ENCODE assay signal across 38 cellular contexts in the genomic region with DNA sequence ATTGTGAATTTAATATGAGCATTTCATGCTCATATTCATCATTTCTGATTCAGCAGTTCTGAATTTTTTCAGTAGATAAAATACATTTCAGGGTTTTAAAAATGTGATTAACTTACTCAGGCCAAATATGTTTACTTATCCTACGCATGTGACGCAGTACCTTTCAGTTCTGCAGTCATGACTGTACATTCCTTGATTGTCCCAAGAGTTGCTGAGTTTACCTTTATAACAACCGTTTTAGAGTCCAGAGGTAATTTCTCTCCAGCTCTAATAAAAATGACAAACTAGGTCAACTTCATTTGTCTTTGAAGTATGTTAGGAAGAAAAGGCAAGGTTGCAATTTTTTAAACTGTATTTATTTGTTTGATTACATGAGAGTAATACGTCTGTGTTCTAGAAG.
"Had no signal": no experiment of that assay in that cellular context is flagged by ENCODE, and none has a peak within 500 bp of the region (broad histone marks: within the 10 kb centered on the region; RNA-seq: fewer than 3 reads in every experiment).

No MANE protein-coding gene starts in this region.

- FAIRE-seq: astrocyte, TTC549 had no signal

- H3K27ac Mint-ChIP-seq: activated B cell treated with CpG ODN at 0.5 μM for 24 hours; activated CD4-positive, alpha-beta memory T cell treated with anti-CD3 and anti-CD28 coated beads for 36 hours; activated CD4-positive, alpha-beta T cell treated with anti-CD3 and anti-CD28 coated beads, Interleukin-2, amount 10 ng/mL, durations not matched to agents 24 days and 14 days; activated CD8-positive, alpha-beta T cell treated with anti-CD3 and anti-CD28 coated beads for 36 hours; activated naive CD4-positive, alpha-beta T cell treated with anti-CD3 and anti-CD28 coated beads for 36 hours; activated naive CD4-positive, alpha-beta T cell treated with anti-CD3 and anti-CD28 coated beads, Interleukin-2, amount 50 U/mL, for 24 hours; activated naive CD8-positive, alpha-beta T cell; activated naive CD8-positive, alpha-beta T cell treated with anti-CD3 and anti-CD28 coated beads, Interleukin-2, amount 10 ng/mL, durations not matched to agents 7 days and 5 days; activated naive CD8-positive, alpha-beta T cell treated with anti-CD3 and anti-CD28 coated beads, Interleukin-2, amount 50 U/mL, for 24 hours; activated T-cell treated with anti-CD3 and anti-CD28 coated beads, Interleukin-2, amount 50 U/mL, for 72 hours; activated T-helper 1 cell treated with anti-CD3 and anti-CD28 coated beads, Interleukin-12 subunit alpha, Interleukin-12 subunit beta, Interleukin-2, Interleukin-4 antibody, amounts not matched to agents 30 ng/mL and 10 ng/mL and 1 ng/mL, durations not matched to agents 14 hours and 24 hours and 36 hours; activated T-helper 17 cell treated with anti-CD3 and anti-CD28 coated beads, Interleukin-2, amount 50 U/mL, for 72 hours; T-helper 1 cell treated with Interleukin-12 subunit alpha and Interleukin-12 subunit beta and Interleukin-4 antibody, amounts not matched to agents 30 μg/mL and 1 μg/mL, for 36 hours; T-helper 2 cell treated with Interferon-gamma antibody and Interleukin-4, amounts not matched to agents 5 μg/mL and 100 μg/mL, for 36 hours had no signal

- H3K4me1 Mint-ChIP-seq: activated naive CD8-positive, alpha-beta T cell treated with anti-CD3 and anti-CD28 coated beads, Interleukin-2, amount 10 ng/mL, durations not matched to agents 7 days and 5 days; central memory CD8-positive, alpha-beta T cell had no signal

- H3K36me3 ChIP-seq: brain microvascular endothelial cell, breast epithelium had no signal

- H3K9me3 Mint-ChIP-seq: activated B cell treated with CpG ODN at 0.5 μM for 24 hours; activated naive CD4-positive, alpha-beta T cell treated with anti-CD3 and anti-CD28 coated beads, Interleukin-2, amount 50 U/mL, for 24 hours; activated T-cell treated with anti-CD3 and anti-CD28 coated beads, Interleukin-2, amount 50 U/mL, for 4 hours; activated T-helper 17 cell treated with anti-CD3 and anti-CD28 coated beads, Interleukin-2, amount 50 U/mL, for 72 hours; central memory CD8-positive, alpha-beta T cell had no signal

- H3K27me3 ChIP-seq: body of pancreas, brain microvascular endothelial cell, breast epithelium had no signal

- H3K4me1 ChIP-seq: body of pancreas, breast epithelium had no signal

- H3K27me3 Mint-ChIP-seq: activated B cell treated with CpG ODN at 0.5 μM for 24 hours; activated CD8-positive, alpha-beta T cell treated with anti-CD3 and anti-CD28 coated beads for 36 hours; activated naive CD4-positive, alpha-beta T cell treated with anti-CD3 and anti-CD28 coated beads, Interleukin-2, amount 50 U/mL, for 24 hours; activated naive CD8-positive, alpha-beta T cell; activated naive CD8-positive, alpha-beta T cell treated with anti-CD3 and anti-CD28 coated beads, Interleukin-2, amount 50 U/mL, for 24 hours; activated T-helper 17 cell treated with anti-CD3 and anti-CD28 coated beads, Interleukin-2, amount 50 U/mL, for 72 hours; central memory CD8-positive, alpha-beta T cell had no signal

- H3K4me3 Mint-ChIP-seq: activated B cell treated with CpG ODN at 0.5 μM for 24 hours; activated CD4-positive, alpha-beta memory T cell treated with anti-CD3 and anti-CD28 coated beads for 36 hours; activated CD4-positive, alpha-beta T cell treated with anti-CD3 and anti-CD28 coated beads, Interleukin-2, amount 10 ng/mL, durations not matched to agents 24 days and 14 days; activated CD8-positive, alpha-beta T cell treated with anti-CD3 and anti-CD28 coated beads for 36 hours; activated naive CD4-positive, alpha-beta T cell treated with anti-CD3 and anti-CD28 coated beads for 36 hours; activated naive CD4-positive, alpha-beta T cell treated with anti-CD3 and anti-CD28 coated beads, Interleukin-2, amount 50 U/mL, for 24 hours; activated naive CD8-positive, alpha-beta T cell; activated naive CD8-positive, alpha-beta T cell treated with anti-CD3 and anti-CD28 coated beads, Interleukin-2, amount 10 ng/mL, durations not matched to agents 7 days and 5 days; activated naive CD8-positive, alpha-beta T cell treated with anti-CD3 and anti-CD28 coated beads, Interleukin-2, amount 50 U/mL, for 24 hours; activated T-cell treated with anti-CD3 and anti-CD28 coated beads, Interleukin-2, amount 50 U/mL, for 4 hours; activated T-cell treated with anti-CD3 and anti-CD28 coated beads, Interleukin-2, amount 50 U/mL, for 72 hours; activated T-helper 1 cell treated with anti-CD3 and anti-CD28 coated beads, Interleukin-12 subunit alpha, Interleukin-12 subunit beta, Interleukin-2, Interleukin-4 antibody, amounts not matched to agents 30 ng/mL and 10 ng/mL and 1 ng/mL, durations not matched to agents 14 hours and 24 hours and 36 hours; activated T-helper 17 cell treated with anti-CD3 and anti-CD28 coated beads, Interleukin-2, amount 50 U/mL, for 72 hours; central memory CD8-positive, alpha-beta T cell; T-helper 1 cell treated with Interleukin-12 subunit alpha and Interleukin-12 subunit beta and Interleukin-4 antibody, amounts not matched to agents 30 μg/mL and 1 μg/mL, for 36 hours; T-helper 2 cell treated with Interferon-gamma antibody and Interleukin-4, amounts not matched to agents 5 μg/mL and 100 μg/mL, for 36 hours had no signal

- H3K4me3 ChIP-seq: body of pancreas, breast epithelium had no signal

- H3K27ac ChIP-seq: body of pancreas, brain microvascular endothelial cell, breast epithelium, VCaP had no signal

- ATAC-seq: activated CD8-positive, alpha-beta T cell treated with anti-CD3 and anti-CD28 coated beads for 36 hours; activated naive CD8-positive, alpha-beta T cell treated with anti-CD3 and anti-CD28 coated beads, Interleukin-2, amount 50 U/mL, for 24 hours; activated T-cell treated with anti-CD3 and anti-CD28 coated beads, Interleukin-2, amount 50 U/mL, for 4 hours; activated T-cell treated with anti-CD3 and anti-CD28 coated beads, Interleukin-2, amount 50 U/mL, for 72 hours; activated T-helper 17 cell treated with anti-CD3 and anti-CD28 coated beads, Interleukin-2, amount 50 U/mL, for 72 hours; body of pancreas had no signal

- H3K36me3 Mint-ChIP-seq: activated naive CD4-positive, alpha-beta T cell treated with anti-CD3 and anti-CD28 coated beads, Interleukin-2, amount 50 U/mL, for 24 hours; activated naive CD8-positive, alpha-beta T cell; activated naive CD8-positive, alpha-beta T cell treated with anti-CD3 and anti-CD28 coated beads, Interleukin-2, amount 10 ng/mL, durations not matched to agents 7 days and 5 days had no signal

- DNase-seq: activated B cell treated with CpG ODN at 0.5 μM for 24 hours; activated CD4-positive, alpha-beta memory T cell treated with anti-CD3 and anti-CD28 coated beads for 36 hours; activated CD4-positive, alpha-beta T cell treated with anti-CD3 and anti-CD28 coated beads for 4 hours; activated CD4-positive, alpha-beta T cell treated with anti-CD3 and anti-CD28 coated beads, Interleukin-2, amount 10 ng/mL, durations not matched to agents 24 days and 14 days; activated CD4-positive, alpha-beta T cell treated with anti-CD3 and anti-CD28 coated beads, Interleukin-2, amount 50 U/mL, for 1 hour; activated CD4-positive, alpha-beta T cell treated with anti-CD3 and anti-CD28 coated beads, Interleukin-2, amount 50 U/mL, for 4 hours; activated CD4-positive, CD25-positive, alpha-beta regulatory T cell treated with anti-CD3 and anti-CD28 coated beads, Interleukin-2, amount 50 U/mL, for 72 hours; activated CD8-positive, alpha-beta memory T cell treated with anti-CD3 and anti-CD28 coated beads, Interleukin-2, amount 50 U/mL, for 4 hours; activated CD8-positive, alpha-beta T cell treated with anti-CD3 and anti-CD28 coated beads for 36 hours; activated effector memory CD4-positive, alpha-beta T cell treated with anti-CD3 and anti-CD28 coated beads, Interleukin-2, amount 50 U/mL, for 16 hours; activated gamma-delta T cell treated with Interleukin-2 at 50 U/mL for 16 hours; activated naive CD4-positive, alpha-beta T cell; activated naive CD4-positive, alpha-beta T cell treated with anti-CD3 and anti-CD28 coated beads for 36 hours; activated naive CD8-positive, alpha-beta T cell treated with anti-CD3 and anti-CD28 coated beads, Interleukin-2, amount 10 ng/mL, durations not matched to agents 7 days and 5 days; activated naive CD8-positive, alpha-beta T cell treated with anti-CD3 and anti-CD28 coated beads, Interleukin-2, amount 50 U/mL, for 24 hours; activated T-cell treated with anti-CD3 and anti-CD28 coated beads for 4 hours; activated T-cell treated with anti-CD3 and anti-CD28 coated beads, Interleukin-2, amount 50 U/mL, for 1 hour; activated T-cell treated with anti-CD3 and anti-CD28 coated beads, Interleukin-2, amount 50 U/mL, for 4 hours; activated T-cell treated with anti-CD3 and anti-CD28 coated beads, Interleukin-2, amount 50 U/mL, for 72 hours; amniotic stem cell; aorta; body of pancreas; brain microvascular endothelial cell; cerebellar nuclear complex; T-helper 1 cell; T-helper 2 cell; T-helper 9 cell had no signal
